ENCODE assay signal across 27 cellular contexts in the genomic region with DNA sequence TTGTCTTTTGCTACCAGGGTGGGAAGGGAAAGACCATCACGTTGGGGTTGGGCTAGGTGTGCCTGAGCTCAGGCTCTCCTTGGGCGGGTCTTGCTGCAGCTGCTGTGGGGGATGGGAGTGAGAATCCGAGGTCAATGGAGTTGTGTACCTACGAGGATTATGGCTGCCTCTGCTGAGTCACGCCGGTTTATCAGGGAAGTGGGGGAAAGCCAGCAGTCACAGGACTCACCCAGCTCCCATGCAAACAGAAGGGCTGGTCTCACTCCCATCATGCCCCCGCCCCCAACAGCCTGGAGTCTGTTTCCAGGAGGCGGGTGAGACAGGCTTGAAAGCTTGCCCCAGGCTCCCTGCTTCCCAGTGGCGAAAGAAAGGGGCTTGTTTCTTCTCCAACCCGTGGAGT.
DNase-seq lines count a peak whose midpoint lies in the region; ATAC-seq lines count a peak whose summit lies in the region.
"Had no signal": no experiment of that assay in that cellular context is flagged by ENCODE, and none has a peak within 500 bp of the region (broad histone marks: within the 10 kb centered on the region; RNA-seq: fewer than 3 reads in every experiment).

No MANE protein-coding gene starts in this region.

- no peaks in the 10 kb centered on the region for H3K4me1 ChIP-seq in SJCRH30
- H3K4me1 ChIP-seq: BLaER1 treated with 17β-estradiol and CSF1 and Interleukin-3, amounts not matched to agents 10 nM and 100 nM; esophagus muscularis mucosa; left ventricle myocardium inferior; tibial artery had no signal

- no peaks in the 10 kb centered on the region; the same call in 1 of the 2 replicates for H3K9me3 ChIP-seq in SJCRH30 (replicated peaks)

- peak overlapping the region; percentile 26 for H3K27ac ChIP-seq in SJCRH30
- H3K27ac ChIP-seq: BLaER1 treated with 17β-estradiol and CSF1 and Interleukin-3, amounts not matched to agents 10 nM and 100 nM; esophagus muscularis mucosa; left ventricle myocardium inferior; tibial artery had no signal

- ATAC-seq in HG03159 (IDR thresholded peaks at IDR 0.05; ENCODE audit: unreplicated experiment), result no peak
- ATAC-seq: effector memory CD8-positive, alpha-beta T cell; sciatic nerve; T-helper 17 cell had no signal

- no peaks in the 10 kb centered on the region for H3K36me3 ChIP-seq in SJCRH30
- H3K36me3 ChIP-seq: BLaER1 treated with 17β-estradiol and CSF1 and Interleukin-3, amounts not matched to agents 10 nM and 100 nM; esophagus muscularis mucosa; left ventricle myocardium inferior; MG63; tibial artery had no signal

- H3K4me3 ChIP-seq in SJCRH30, result peak overlapping the region; percentile 25
- H3K4me3 ChIP-seq: BLaER1 treated with 17β-estradiol and CSF1 and Interleukin-3, amounts not matched to agents 10 nM and 100 nM; esophagus muscularis mucosa; left ventricle myocardium inferior; MG63; tibial artery had no signal

- H3K27me3 ChIP-seq in SJCRH30, result no peaks in the 10 kb centered on the region
- H3K27me3 ChIP-seq: BLaER1 treated with 17β-estradiol and CSF1 and Interleukin-3, amounts not matched to agents 10 nM and 100 nM; esophagus muscularis mucosa; MG63; tibial artery had no signal

- peak; percentile 38 for DNase-seq in ELF-1 (ENCODE audit: low read depth, low spot score)
- peak; percentile 25 for DNase-seq in LoVo (ENCODE audit: low spot score)
- DNase-seq in SJCRH30, result peak; percentile 58 to 63
- DNase-seq in mucosa of gallbladder (ENCODE audit: low spot score), result peak; percentile 11
- no peak for DNase-seq in retina
- DNase-seq in amniotic stem cell (lab: John Stamatoyannopoulos, UW), result no peak
- DNase-seq: activated CD4-positive, alpha-beta memory T cell treated with anti-CD3 and anti-CD28 coated beads, Interleukin-2, amount 10 ng/mL, durations not matched to agents 7 days and 5 days; activated CD4-positive, CD25-positive, alpha-beta regulatory T cell treated with anti-CD3 and anti-CD28 coated beads, Interleukin-2, amount 50 U/mL, for 72 hours; activated CD8-positive, alpha-beta memory T cell treated with anti-CD3 and anti-CD28 coated beads, Interleukin-2, amount 50 U/mL, for 4 hours; activated naive CD4-positive, alpha-beta T cell; effector memory CD8-positive, alpha-beta T cell; foreskin fibroblast; HCEC 1CT; islet precursor cell; left ventricle myocardium inferior; MG63; NCI-H1105 treated with DMSO at 0.1 percent for 48 hours; NCI-H187 treated with DMSO at 0.1 percent for 48 hours; NCI-H526; stimulated activated CD4-positive, alpha-beta T cell treated with anti-CD3 and anti-CD28 coated beads, Interleukin-12 subunit alpha, Interleukin-12 subunit beta, amount 100 ng/mL, for 4 hours; stimulated activated CD4-positive, alpha-beta T cell treated with anti-CD3 and anti-CD28 coated beads, Interleukin-4, amount 100 ng/mL, for 1 hour; T-helper 17 cell had no signal

Comparison
In these comparisons a context has a peak if more than half of its experiments do, and no peak if none do; other contexts are left out.
1. DNase-seq: peak in ELF-1 (single experiment), LoVo (single experiment), SJCRH30 (2 of 2) and mucosa of gallbladder (single experiment); none in retina (single experiment) and amniotic stem cell (single experiment).